Comparison of ENCODE assay signal across 8 cellular contexts in genomic region chr4:133151301-133151680, GRCh38. TPM values are rescaled to one million over a fixed set of nuclear protein-coding genes. Genes with fewer than 3 reads are reported as not detected.
A peak's percentile ranks its signal among the peaks of the same experiment; 100 is the strongest.
DNase-seq lines count a peak whose midpoint lies in the region; ATAC-seq and TF ChIP-seq lines count a peak whose summit lies in the region.

No MANE protein-coding gene starts in this region.

- H3K27ac ChIP-seq in prostate gland, result peak overlapping the region; percentile 35 to 54

- no peaks in the 10 kb centered on the region for H3K9me3 ChIP-seq in prostate gland

- no peak for TF ChIP-seq POLR2A in prostate gland (IDR thresholded peaks at IDR 0.05)

- H3K27me3 ChIP-seq in prostate gland (replicated peaks; ENCODE audit: insufficient read depth), result peaks cover 11% of the 10 kb centered on the region

- intact Hi-C loops in prostate gland (cut with DNase I), result loop anchor here (10.0 kb wide), 1 partner anchor 1044 kb away; no protein-coding TSS in a partner anchor

- TF ChIP-seq CTCF in prostate gland (IDR thresholded peaks at IDR 0.05), result no peak

- peaks cover 3% of the 10 kb centered on the region for H3K4me1 ChIP-seq in prostate gland (replicated peaks)

- H3K4me3 ChIP-seq in prostate gland, result peak overlapping the region; percentile 22 to 33

- H3K36me3 ChIP-seq in prostate gland, result no peaks in the 10 kb centered on the region

- DNase-seq in DMS53 (lab: John Stamatoyannopoulos, UW) (peak; percentile 76), NCI-H345 (lab: John Stamatoyannopoulos, UW) (peak; percentile 61), fibroblast of peridontal ligament (ENCODE audit: extremely low read depth) (peak; percentile 9), prostate gland (ENCODE audit: low spot score) (no peak), SIG-M5 (lab: John Stamatoyannopoulos, UW) (no peak), NCI-H2081 treated with DMSO at 0.1 percent for 48 hours (lab: John Stamatoyannopoulos, UW) (no peak), NCI-H146 treated with DMSO at 0.1 percent for 48 hours (lab: John Stamatoyannopoulos, UW; ENCODE audit: unreplicated experiment) (no peak)

- 1% methylated on average over 32 of the region's 32 CpGs for WGBS in prostate gland

- no peak for ATAC-seq in HG02852 (IDR thresholded peaks at IDR 0.05; ENCODE audit: unreplicated experiment)

RNA-seq across cellular contexts. Expression of gene PCDH10, which starts 2.2 kb away (rescaled TPM):
- total RNA-seq in prostate gland, result 1 to 10 TPM; 3.9 to 7.2 TPM

Comparison
In these comparisons a context has a peak if more than half of its experiments do, and no peak if none do; other contexts are left out.
1. DNase-seq: peak in DMS53 (single experiment), NCI-H345 (single experiment) and fibroblast of peridontal ligament (single experiment); none in prostate gland (single experiment), SIG-M5 (single experiment), NCI-H2081 treated with DMSO at 0.1 percent for 48 hours (single experiment) and NCI-H146 treated with DMSO at 0.1 percent for 48 hours (single experiment).